Comparison of ENCODE assay signal across 7 cellular contexts in genomic region chr4:127881565-127881869, GRCh38. TPM values are rescaled to one million over a fixed set of nuclear protein-coding genes. Genes with fewer than 3 reads are reported as not detected.
DNase-seq lines count a peak whose midpoint lies in the region; ATAC-seq, FAIRE-seq and TF ChIP-seq lines count a peak whose summit lies in the region.

No MANE protein-coding gene starts in this region.

- FAIRE-seq in GM19239 (lab: Jason Lieb, UNC), result peak; percentile 59
- FAIRE-seq in keratinocyte (lab: Jason Lieb, UNC), result no peak

- no peaks in the 10 kb centered on the region for H3K9me1 ChIP-seq in keratinocyte (ENCODE audit: control insufficient read depth, extremely low read depth, insufficient read depth, low read length)

- H3K4me1 Mint-ChIP-seq in activated CD4-positive, alpha-beta memory T cell treated with anti-CD3 and anti-CD28 coated beads, Interleukin-2, amount 10 ng/mL, durations not matched to agents 7 days and 5 days, result peaks cover 62% of the 10 kb centered on the region

- H3K9ac ChIP-seq in keratinocyte (ENCODE audit: control insufficient read depth, extremely low read depth, insufficient read depth, low read length), result peak overlapping the region; percentile 94

- H3K4me3 Mint-ChIP-seq in activated CD4-positive, alpha-beta memory T cell treated with anti-CD3 and anti-CD28 coated beads, Interleukin-2, amount 10 ng/mL, durations not matched to agents 7 days and 5 days, result peak overlapping the region; percentile 95

- H3K4me2 ChIP-seq in keratinocyte (ENCODE audit: control insufficient read depth, extremely low read depth, insufficient read depth, low read depth, low read length), result peak overlapping the region; percentile 88

- H2AFZ ChIP-seq in keratinocyte (ENCODE audit: control insufficient read depth, low read length), result peak overlapping the region; percentile 98

- H3K4me1 ChIP-seq in keratinocyte (ENCODE audit: control insufficient read depth, extremely low read depth, insufficient read depth, low read length), result peaks cover 7% of the 10 kb centered on the region
- peaks cover 4% of the 10 kb centered on the region for H3K4me1 ChIP-seq in thymus (ENCODE audit: control insufficient read depth, insufficient read depth, low read length)

- no peaks in the 10 kb centered on the region for H4K20me1 ChIP-seq in keratinocyte (ENCODE audit: control insufficient read depth, extremely low read depth, insufficient read depth, low read length)

- peak overlapping the region; percentile 82 to 93 (median 91) for H3K4me3 ChIP-seq in keratinocyte (ENCODE audit: control insufficient read depth in 2 of 3, extremely low read depth in 1 of 3, insufficient read depth in 2 of 3, low read depth in 1 of 3, low read length in 3 of 3)
- H3K4me3 ChIP-seq in thymus (ENCODE audit: low read length), result peak overlapping the region; percentile 95

- dilution Hi-C loops in keratinocyte (cut with MboI; ENCODE audit: extremely low pct_ligation_motif_present, low sequenced_read_pairs), result no loop called here

- H3K36me3 Mint-ChIP-seq in activated CD4-positive, alpha-beta memory T cell treated with anti-CD3 and anti-CD28 coated beads, Interleukin-2, amount 10 ng/mL, durations not matched to agents 7 days and 5 days (ENCODE audit: low read depth), result peaks cover 31% of the 10 kb centered on the region

- 2% methylated on average over 7 of the region's 7 CpGs for WGBS in thymus

- ATAC-seq in HG02981 (IDR thresholded peaks at IDR 0.05; ENCODE audit: unreplicated experiment), result peak; percentile 34

- peak; percentile 1 for DNase-seq in GM19239 (ENCODE audit: insufficient read length, low spot score)
- no peak for DNase-seq in activated CD4-positive, alpha-beta memory T cell treated with anti-CD3 and anti-CD28 coated beads, Interleukin-2, amount 10 ng/mL, durations not matched to agents 7 days and 5 days
- no peak for DNase-seq in keratinocyte (ENCODE audit: low read depth, low spot score)
- DNase-seq in iPS-NIHi11 (ENCODE audit: low spot score), result no peak
- DNase-seq in medulla oblongata (ENCODE audit: extremely low spot score), result no peak

- no peaks in the 10 kb centered on the region for H3K9me3 ChIP-seq in keratinocyte (ENCODE audit: control insufficient read depth, low read depth, low read length)
- H3K9me3 ChIP-seq in thymus (ENCODE audit: control insufficient read depth), result no peaks in the 10 kb centered on the region

- CTCF ChIA-PET in activated CD4-positive, alpha-beta memory T cell treated with anti-CD3 and anti-CD28 coated beads, Interleukin-2, amount 10 ng/mL, durations not matched to agents 7 days and 5 days (lab: Charles Lee), result interaction anchor here (1.7 to 1.9 kb wide), 2 partner anchors 8 to 84 kb away, joined by 6 to 10 read pairs; partner anchors contain the start of genes ABHD18 and MFSD8

- TF ChIP-seq CTCF in keratinocyte (optimal IDR thresholded peaks at IDR 0.05 in 1 of 3, IDR thresholded peaks at IDR 0.05 in 1 of 3, conservative IDR thresholded peaks at IDR 0.05 in 1 of 3; ENCODE audit: extremely low read depth in 1 of 3, insufficient read depth in 2 of 3, low read length in 3 of 3), result peak in 1 of 3 experiments; percentile 50

- peak overlapping the region; percentile 93 for H3K27ac Mint-ChIP-seq in activated CD4-positive, alpha-beta memory T cell treated with anti-CD3 and anti-CD28 coated beads, Interleukin-2, amount 10 ng/mL, durations not matched to agents 7 days and 5 days

- H3K79me2 ChIP-seq in keratinocyte (ENCODE audit: control insufficient read depth, insufficient read depth, low read length), result peaks cover 25% of the 10 kb centered on the region

- peaks cover 0 to 7% of the 10 kb centered on the region in 2 experiments for H3K36me3 ChIP-seq in keratinocyte (ENCODE audit: control insufficient read depth in 2 of 2, extremely low read depth in 1 of 2, insufficient read depth in 2 of 2, low read length in 2 of 2)
- H3K36me3 ChIP-seq in thymus (ENCODE audit: control insufficient read depth, insufficient read depth), result no peaks in the 10 kb centered on the region

- H3K27me3 ChIP-seq in keratinocyte (ENCODE audit: control insufficient read depth, extremely low read depth, insufficient read depth, low read length) (no peaks in the 10 kb centered on the region), thymus (ENCODE audit: control insufficient read depth, insufficient read depth) (no peaks in the 10 kb centered on the region)

- POLR2A ChIA-PET in activated CD4-positive, alpha-beta memory T cell treated with anti-CD3 and anti-CD28 coated beads, Interleukin-2, amount 10 ng/mL, durations not matched to agents 7 days and 5 days (lab: Charles Lee), result interaction anchor here (0.9 to 2.6 kb wide), 20 partner anchors 8 to 1212 kb away, joined by 3 to 77 read pairs (median 4); partner anchors contain the start of genes ABHD18, JADE1, LARP1B and MFSD8

- no peaks in the 10 kb centered on the region for H3K9me3 Mint-ChIP-seq in activated CD4-positive, alpha-beta memory T cell treated with anti-CD3 and anti-CD28 coated beads, Interleukin-2, amount 10 ng/mL, durations not matched to agents 7 days and 5 days

- H3K27me3 Mint-ChIP-seq in activated CD4-positive, alpha-beta memory T cell treated with anti-CD3 and anti-CD28 coated beads, Interleukin-2, amount 10 ng/mL, durations not matched to agents 7 days and 5 days, result no peaks in the 10 kb centered on the region

- H3K27ac ChIP-seq in keratinocyte (ENCODE audit: control insufficient read depth, insufficient read depth, low read length) (peak overlapping the region; percentile 94), thymus (ENCODE audit: low read depth) (no peak overlapping the region)

RNA-seq across cellular contexts. Expression of gene PLK4, which starts 0.8 kb away (rescaled TPM):
- 10 to 100 TPM; 43.8 to 45.7 TPM for total RNA-seq in activated CD4-positive, alpha-beta memory T cell treated with anti-CD3 and anti-CD28 coated beads, Interleukin-2, amount 10 ng/mL, durations not matched to agents 7 days and 5 days
- 5.7 to 21.4 TPM (median 9.9 TPM) in 3 replicates for polyA plus RNA-seq in keratinocyte
- polyA plus RNA-seq in keratinocyte (2011; ENCODE audit: low read depth), result 0.75 TPM
- 3.2 and 6.5 TPM in 2 replicates for polyA plus RNA-seq in keratinocyte (2011; cell fraction: cytosol; rRNA removed)
- polyA plus RNA-seq in keratinocyte (2011; cell fraction: nucleus; rRNA removed), result 9.3 and 14.0 TPM in 2 replicates
- polyA plus RNA-seq in keratinocyte (2012; ENCODE audit: low replicate concordance), result 0.68 and 8.4 TPM in 2 replicates
- polyA minus RNA-seq in keratinocyte, result 0.92 to 10.3 TPM (median 3.7 TPM) in 3 replicates
- polyA minus RNA-seq in keratinocyte (2011; cell fraction: cytosol; rRNA and poly(A)+ RNA removed), result 6.7 TPM
- 3.5 and 4.4 TPM in 2 replicates for polyA minus RNA-seq in keratinocyte (2011; cell fraction: nucleus; rRNA and poly(A)+ RNA removed)
- polyA plus RNA-seq in thymus, result 3.0 TPM
